14 cellular contexts compared by ENCODE assay signal in genomic region chr4:127967141-127967775, GRCh38. TPM values are rescaled to one million over a fixed set of nuclear protein-coding genes. Genes with fewer than 3 reads are reported as not detected.
A peak's percentile ranks its signal among the peaks of the same experiment; 100 is the strongest.
DNase-seq lines count a peak whose midpoint lies in the region; ATAC-seq, FAIRE-seq and TF ChIP-seq lines count a peak whose summit lies in the region.
"Had no signal": no experiment of that assay in that cellular context is flagged by ENCODE, and none has a peak within 500 bp of the region (broad histone marks: within the 10 kb centered on the region; RNA-seq: fewer than 3 reads in every experiment).

No MANE protein-coding gene starts in this region.

- peaks cover 31 to 50% (median 42%) of the 10 kb centered on the region in 3 donors for H3K4me1 Mint-ChIP-seq in CD8-positive, alpha-beta memory T cell

- no peaks in the 10 kb centered on the region for H3K9me3 ChIP-seq in A549
- no peaks in the 10 kb centered on the region for H3K9me3 ChIP-seq in CD8-positive, alpha-beta memory T cell (ENCODE audit: low read length)
- H3K9me3 ChIP-seq in ascending aorta, result no peaks in the 10 kb centered on the region

- ATAC-seq in A549 (no peak), HG03460 (IDR thresholded peaks at IDR 0.05; ENCODE audit: unreplicated experiment) (no peak), GM19035 (IDR thresholded peaks at IDR 0.05; ENCODE audit: unreplicated experiment) (no peak), GM21619 (IDR thresholded peaks at IDR 0.05; ENCODE audit: unreplicated experiment) (no peak)

- peaks cover 0 to 2% of the 10 kb centered on the region in 2 donors for H3K27me3 Mint-ChIP-seq in CD8-positive, alpha-beta memory T cell

- H3K27ac ChIP-seq in A549, result no peak overlapping the region
- H3K27ac ChIP-seq in CD8-positive, alpha-beta memory T cell (ENCODE audit: low read depth, low read length), result no peak overlapping the region
- peak overlapping the region; percentile 93 for H3K27ac ChIP-seq in VCaP
- H3K27ac ChIP-seq in ascending aorta, result no peak overlapping the region
- H3K27ac ChIP-seq: brain microvascular endothelial cell, epithelial cell of prostate had no signal

- intact Hi-C loops in ascending aorta (cut with DNase I), result loop anchor here (10.0 kb wide), 1 partner anchor 848 kb away; no protein-coding TSS in a partner anchor

- 81% methylated on average over 1 of the region's 1 CpG for WGBS in A549 (ENCODE audit: missing lambda C conversion rate)

- H3K4me3 ChIP-seq in A549 (no peak overlapping the region), fibroblast of pulmonary artery (replicated peaks; ENCODE audit: low read depth, low read length) (no peak overlapping the region), ascending aorta (no peak overlapping the region)
- H3K4me3 ChIP-seq in CD8-positive, alpha-beta memory T cell (ENCODE audit: low read length), result no peak overlapping the region

- TF ChIP-seq CTCF in A549 (IDR thresholded peaks at IDR 0.05) (no peak), VCaP (conservative IDR thresholded peaks at IDR 0.05) (no peak), fibroblast of pulmonary artery (IDR thresholded peaks at IDR 0.05; ENCODE audit: low read length, missing control alignments) (no peak), ascending aorta (IDR thresholded peaks at IDR 0.05) (no peak)

- TF ChIP-seq RAD21 in A549 (conservative IDR thresholded peaks at IDR 0.05 in 1 of 2, IDR thresholded peaks at IDR 0.05 in 1 of 2), result no peak

- no peak for FAIRE-seq in A549 (lab: Jason Lieb, UNC)

- no peaks in the 10 kb centered on the region for H3K36me3 ChIP-seq in CD8-positive, alpha-beta memory T cell (ENCODE audit: insufficient read depth, low read length)
- H3K36me3 ChIP-seq in ascending aorta, result no peaks in the 10 kb centered on the region
- H3K36me3 ChIP-seq: brain microvascular endothelial cell had no signal

- CTCF ChIA-PET in A549 (lab: Yijun Ruan, JAX), result interaction anchor here (0.8 to 4.7 kb wide), 4 partner anchors 16 to 30 kb away, joined by 3 to 18 read pairs (median 4); no protein-coding TSS in a partner anchor
- CTCF ChIA-PET in CD8-positive, alpha-beta memory T cell (lab: Charles Lee), result interaction anchor here (1.2 kb wide), 1 partner anchor 84 kb away, joined by 3 read pairs; no protein-coding TSS in a partner anchor

- H3K4me1 ChIP-seq in A549 (peaks cover 22% of the 10 kb centered on the region; the same call in 2 of the 3 replicates), ascending aorta (peaks cover 0 to 12% of the 10 kb centered on the region in 2 donors)
- peaks cover 18% of the 10 kb centered on the region for H3K4me1 ChIP-seq in CD8-positive, alpha-beta memory T cell (ENCODE audit: insufficient read depth, low read length)

- peak overlapping the region in 5 of 8 donors; percentile 18 to 82 (median 47) for H3K27ac Mint-ChIP-seq in CD8-positive, alpha-beta memory T cell

- peak overlapping the region; percentile 21; the same call in 2 of the 3 replicates for H3K4me2 ChIP-seq in A549

- H3K36me3 Mint-ChIP-seq in CD8-positive, alpha-beta memory T cell, result peaks cover 0 to 38% (median 0%) of the 10 kb centered on the region in 3 donors

- POLR2A ChIA-PET in A549 (lab: Yijun Ruan, JAX), result no interaction called here
- POLR2A ChIA-PET in CD8-positive, alpha-beta memory T cell (lab: Charles Lee), result interaction anchor here (0.7 kb wide), 1 partner anchor 86 kb away, joined by 6 read pairs; no protein-coding TSS in a partner anchor

- no peak for TF ChIP-seq POLR2A in A549 (IDR thresholded peaks at IDR 0.05; ENCODE audit: low read length)

- TF ChIP-seq EP300 in A549 (IDR thresholded peaks at IDR 0.05), result no peak

- no peaks in the 10 kb centered on the region for H3K9me3 Mint-ChIP-seq in CD8-positive, alpha-beta memory T cell

- peak overlapping the region; percentile 3 to 67 (median 57) for H3K4me3 Mint-ChIP-seq in CD8-positive, alpha-beta memory T cell

- DNase-seq in A549 (ENCODE audit: low read depth in 1 of 2, low spot score in 1 of 2) (no peak), fibroblast of pulmonary artery (ENCODE audit: low read depth) (peak; percentile 14), ascending aorta (ENCODE audit: low spot score in 2 of 2) (no peak)
- no peak for DNase-seq in CD8-positive, alpha-beta memory T cell
- DNase-seq: activated CD4-positive, alpha-beta T cell treated with anti-CD3 and anti-CD28 coated beads, Interleukin-2, amount 50 U/mL, for 1 hour; brain microvascular endothelial cell; H7; MM.1S; stimulated activated CD4-positive, alpha-beta T cell treated with anti-CD3 and anti-CD28 coated beads, Interleukin-12 subunit alpha, Interleukin-12 subunit beta, amount 100 ng/mL, for 4 hours had no signal

- no peaks in the 10 kb centered on the region for H3K27me3 ChIP-seq in CD8-positive, alpha-beta memory T cell (ENCODE audit: insufficient read depth, low read length, poor library complexity, severe bottlenecking)
- H3K27me3 ChIP-seq in ascending aorta, result no peaks in the 10 kb centered on the region
- H3K27me3 ChIP-seq: brain microvascular endothelial cell had no signal

TF ChIP-seq in A549, 52 proteins besides CTCF, POLR2A, EP300 and RAD21:
- TF ChIP-seq CHD2 (IDR thresholded peaks at IDR 0.05; ENCODE audit: low read length, partially characterized antibody) (no peak), FOXS1 (CRISPR knock-in tag; IDR thresholded peaks at IDR 0.05) (no peak), GATA3 (IDR thresholded peaks at IDR 0.05; ENCODE audit: borderline replicate concordance) (no peak), FOSB (CRISPR knock-in tag; IDR thresholded peaks at IDR 0.05) (no peak), ZC3H11A (IDR thresholded peaks at IDR 0.05) (no peak), TFCP2L1 (CRISPR knock-in tag; IDR thresholded peaks at IDR 0.05) (no peak), E2F6 (IDR thresholded peaks at IDR 0.05; ENCODE audit: borderline replicate concordance, low read depth) (no peak), ELK1 (IDR thresholded peaks at IDR 0.05; ENCODE audit: low read depth, low read length) (no peak)

RNA-seq across cellular contexts. Expression of gene ABHD18, which starts 2.1 kb away (rescaled TPM):
- polyA plus RNA-seq in A549 (2011; rRNA removed) (5.1 and 6.1 TPM in 2 replicates), A549 (2017; fragmentation: RNase III; extraction: RNeasy Plus Mini Kit Qiagen cat#74134 plus additional on column Dnase treatment) (3.8 to 4.6 TPM (median 4.5 TPM) in 3 replicates)
- 0.99 and 1.3 TPM in 2 replicates for polyA plus RNA-seq in A549 (2012; cell fraction: cytosol; rRNA removed)
- 0.65 and 1.5 TPM in 2 replicates for polyA plus RNA-seq in A549 (2012; cell fraction: nucleus; rRNA removed)
- polyA minus RNA-seq in A549 (2011; rRNA and poly(A)+ RNA removed), result 2.0 and 2.8 TPM in 2 replicates
- total RNA-seq in CD8-positive, alpha-beta memory T cell, result 10 to 100 TPM; 13.0 to 14.2 TPM
- polyA plus RNA-seq in CD8-positive, alpha-beta memory T cell, result 12.7 TPM
- total RNA-seq in ascending aorta, result 3.5 TPM

RNA-seq across cellular contexts. Expression of gene MFSD8, which starts 2.3 kb away (rescaled TPM):
- polyA plus RNA-seq in A549 (2011; rRNA removed) (16.4 and 22.3 TPM in 2 replicates), A549 (2017; fragmentation: RNase III; extraction: RNeasy Plus Mini Kit Qiagen cat#74134 plus additional on column Dnase treatment) (9.5 to 10.1 TPM (median 9.6 TPM) in 3 replicates)
- 3.9 and 5.0 TPM in 2 replicates for polyA plus RNA-seq in A549 (2012; cell fraction: cytosol; rRNA removed)
- 5.1 and 9.9 TPM in 2 replicates for polyA plus RNA-seq in A549 (2012; cell fraction: nucleus; rRNA removed)
- polyA minus RNA-seq in A549 (2011; rRNA and poly(A)+ RNA removed), result 9.6 and 9.8 TPM in 2 replicates
- total RNA-seq in CD8-positive, alpha-beta memory T cell, result 10 to 100 TPM; 17.8 to 23.4 TPM
- 5.3 TPM for polyA plus RNA-seq in CD8-positive, alpha-beta memory T cell
- total RNA-seq in ascending aorta, result 26.3 TPM
